33 cellular contexts compared by ENCODE assay signal in the genomic region with DNA sequence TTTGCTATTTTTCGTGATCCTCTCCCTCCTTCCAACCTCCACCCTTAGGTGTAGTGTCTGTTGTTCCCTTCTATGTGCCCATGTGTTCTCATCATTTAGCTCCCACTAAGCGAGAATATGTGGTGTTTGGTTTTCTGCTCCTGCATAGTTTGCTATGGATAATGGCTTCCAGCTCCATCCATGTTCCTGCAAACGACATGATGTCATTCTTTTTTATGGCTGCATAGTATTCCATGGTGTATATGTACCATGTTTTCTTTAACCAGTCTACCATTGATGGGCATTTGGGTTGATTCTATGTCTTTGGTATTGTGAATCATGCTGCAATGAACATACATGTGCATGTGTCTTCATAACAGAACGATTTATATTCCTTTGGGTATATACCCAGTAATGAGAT.
"Had no signal": no experiment of that assay in that cellular context is flagged by ENCODE, and none has a peak within 500 bp of the region (broad histone marks: within the 10 kb centered on the region; RNA-seq: fewer than 3 reads in every experiment).

No MANE protein-coding gene starts in this region.

- H3K27ac ChIP-seq: adrenal gland, breast epithelium, cardiac muscle cell, colonic mucosa, epithelial cell of prostate, esophagus squamous epithelium, gastroesophageal sphincter, heart right ventricle had no signal

- ATAC-seq: activated naive CD8-positive, alpha-beta T cell treated with anti-CD3 and anti-CD28 coated beads, Interleukin-2, amount 50 U/mL, for 24 hours; activated T-cell treated with anti-CD3 and anti-CD28 coated beads, Interleukin-2, amount 50 U/mL, for 72 hours; gastroesophageal sphincter; heart right ventricle; T-helper 17 cell had no signal

- H3K4me1 Mint-ChIP-seq: activated CD4-positive, alpha-beta memory T cell treated with anti-CD3 and anti-CD28 coated beads, Interleukin-2, amount 10 ng/mL, durations not matched to agents 7 days and 5 days; activated CD4-positive, alpha-beta T cell treated with anti-CD3 and anti-CD28 coated beads, Interleukin-2, amount 10 ng/mL, durations not matched to agents 7 days and 5 days; activated naive CD8-positive, alpha-beta T cell treated with anti-CD3 and anti-CD28 coated beads for 36 hours; activated naive CD8-positive, alpha-beta T cell treated with anti-CD3 and anti-CD28 coated beads, Interleukin-2, amount 50 U/mL, for 24 hours had no signal

- DNase-seq: activated CD4-positive, alpha-beta memory T cell treated with anti-CD3 and anti-CD28 coated beads, Interleukin-2, amount 10 ng/mL, durations not matched to agents 7 days and 5 days; activated CD4-positive, alpha-beta T cell treated with anti-CD3 and anti-CD28 coated beads for 1 hour; activated CD4-positive, alpha-beta T cell treated with anti-CD3 and anti-CD28 coated beads for 4 hours; activated CD4-positive, alpha-beta T cell treated with anti-CD3 and anti-CD28 coated beads, Interleukin-2, amount 10 ng/mL, durations not matched to agents 7 days and 5 days; activated CD4-positive, alpha-beta T cell treated with anti-CD3 and anti-CD28 coated beads, Interleukin-2, amount 50 U/mL, for 4 hours; activated CD8-positive, alpha-beta memory T cell treated with anti-CD3 and anti-CD28 coated beads, Interleukin-2, amount 50 U/mL, for 48 hours; activated gamma-delta T cell; activated naive CD4-positive, alpha-beta T cell; activated naive CD4-positive, alpha-beta T cell treated with anti-CD3 and anti-CD28 coated beads, Interleukin-2, amount 50 U/mL, for 16 hours; activated naive CD8-positive, alpha-beta T cell treated with anti-CD3 and anti-CD28 coated beads for 36 hours; activated naive CD8-positive, alpha-beta T cell treated with anti-CD3 and anti-CD28 coated beads, Interleukin-2, amount 50 U/mL, for 24 hours; activated T-cell treated with anti-CD3 and anti-CD28 coated beads for 4 hours; activated T-cell treated with anti-CD3 and anti-CD28 coated beads, Interleukin-2, amount 50 U/mL, for 24 hours; activated T-cell treated with anti-CD3 and anti-CD28 coated beads, Interleukin-2, amount 50 U/mL, for 72 hours; amygdala; aorta; central memory CD4-positive, alpha-beta T cell; cerebellar nuclear complex; colonic mucosa; effector CD8-positive, alpha-beta T cell; esophagus squamous epithelium; foreskin melanocyte; heart right ventricle; T-helper 1 cell; T-helper 17 cell; T1000 had no signal

- H3K4me1 ChIP-seq: adrenal gland, breast epithelium, colonic mucosa, esophagus squamous epithelium, gastroesophageal sphincter, heart right ventricle had no signal

- H3K4me3 ChIP-seq: adrenal gland, breast epithelium, cardiac muscle cell, colonic mucosa, esophagus squamous epithelium, gastroesophageal sphincter, heart right ventricle had no signal

- H3K9me3 ChIP-seq: adrenal gland, breast epithelium, colonic mucosa, esophagus squamous epithelium, gastroesophageal sphincter, heart right ventricle had no signal

- H3K9me3 Mint-ChIP-seq: activated CD4-positive, alpha-beta memory T cell treated with anti-CD3 and anti-CD28 coated beads, Interleukin-2, amount 10 ng/mL, durations not matched to agents 7 days and 5 days; activated CD4-positive, alpha-beta T cell treated with anti-CD3 and anti-CD28 coated beads, Interleukin-2, amount 10 ng/mL, durations not matched to agents 7 days and 5 days; activated naive CD8-positive, alpha-beta T cell treated with anti-CD3 and anti-CD28 coated beads for 36 hours; activated T-cell treated with anti-CD3 and anti-CD28 coated beads, Interleukin-2, amount 50 U/mL, for 24 hours; T-helper 2 cell treated with Interferon-gamma antibody and Interleukin-4, amounts not matched to agents 5 μg/mL and 100 μg/mL, for 36 hours had no signal

- H3K36me3 ChIP-seq: adrenal gland, breast epithelium, cardiac muscle cell, gastroesophageal sphincter had no signal

- H3K27ac Mint-ChIP-seq: activated CD4-positive, alpha-beta memory T cell treated with anti-CD3 and anti-CD28 coated beads, Interleukin-2, amount 10 ng/mL, durations not matched to agents 7 days and 5 days; activated CD4-positive, alpha-beta T cell treated with anti-CD3 and anti-CD28 coated beads, Interleukin-2, amount 10 ng/mL, durations not matched to agents 7 days and 5 days; activated naive CD8-positive, alpha-beta T cell treated with anti-CD3 and anti-CD28 coated beads for 36 hours; activated naive CD8-positive, alpha-beta T cell treated with anti-CD3 and anti-CD28 coated beads, Interleukin-2, amount 50 U/mL, for 24 hours; activated T-cell treated with anti-CD3 and anti-CD28 coated beads, Interleukin-2, amount 50 U/mL, for 24 hours; activated T-cell treated with anti-CD3 and anti-CD28 coated beads, Interleukin-2, amount 50 U/mL, for 72 hours; T-helper 17 cell; T-helper 2 cell treated with Interferon-gamma antibody and Interleukin-4, amounts not matched to agents 5 μg/mL and 100 μg/mL, for 36 hours had no signal

- H3K27me3 Mint-ChIP-seq: activated CD4-positive, alpha-beta memory T cell treated with anti-CD3 and anti-CD28 coated beads, Interleukin-2, amount 10 ng/mL, durations not matched to agents 7 days and 5 days; activated CD4-positive, alpha-beta T cell treated with anti-CD3 and anti-CD28 coated beads, Interleukin-2, amount 10 ng/mL, durations not matched to agents 7 days and 5 days; activated naive CD8-positive, alpha-beta T cell treated with anti-CD3 and anti-CD28 coated beads for 36 hours; activated naive CD8-positive, alpha-beta T cell treated with anti-CD3 and anti-CD28 coated beads, Interleukin-2, amount 50 U/mL, for 24 hours; activated T-cell treated with anti-CD3 and anti-CD28 coated beads, Interleukin-2, amount 50 U/mL, for 24 hours; brain; T-helper 17 cell had no signal

- H3K27me3 ChIP-seq: adrenal gland, breast epithelium, cardiac muscle cell, colonic mucosa, esophagus squamous epithelium, gastroesophageal sphincter, heart right ventricle had no signal

- H3K4me3 Mint-ChIP-seq: activated CD4-positive, alpha-beta memory T cell treated with anti-CD3 and anti-CD28 coated beads, Interleukin-2, amount 10 ng/mL, durations not matched to agents 7 days and 5 days; activated CD4-positive, alpha-beta T cell treated with anti-CD3 and anti-CD28 coated beads, Interleukin-2, amount 10 ng/mL, durations not matched to agents 7 days and 5 days; activated naive CD8-positive, alpha-beta T cell treated with anti-CD3 and anti-CD28 coated beads for 36 hours; activated naive CD8-positive, alpha-beta T cell treated with anti-CD3 and anti-CD28 coated beads, Interleukin-2, amount 50 U/mL, for 24 hours; activated T-cell treated with anti-CD3 and anti-CD28 coated beads, Interleukin-2, amount 50 U/mL, for 24 hours; activated T-cell treated with anti-CD3 and anti-CD28 coated beads, Interleukin-2, amount 50 U/mL, for 72 hours; brain; T-helper 17 cell; T-helper 2 cell treated with Interferon-gamma antibody and Interleukin-4, amounts not matched to agents 5 μg/mL and 100 μg/mL, for 36 hours had no signal
